15 cellular contexts compared by ENCODE assay signal in the genomic region with DNA sequence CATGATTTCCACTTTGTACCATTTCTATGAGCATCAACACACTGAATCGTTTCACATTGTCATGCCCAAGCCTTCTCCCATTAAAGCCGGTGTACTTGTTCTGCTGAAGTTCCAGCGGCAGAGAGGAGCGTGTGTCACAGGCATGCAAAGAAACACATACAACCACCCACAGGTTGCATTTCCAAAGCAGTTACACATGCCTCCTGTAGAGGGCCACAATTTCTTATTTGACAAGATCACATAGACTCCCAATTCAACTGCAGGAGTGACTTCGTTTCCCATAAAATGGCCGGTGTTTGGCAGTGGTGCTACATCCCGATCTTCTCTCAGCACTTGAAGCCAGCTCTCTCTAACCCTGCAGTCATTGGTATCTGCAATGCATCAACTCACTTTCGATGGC.
DNase-seq lines count a peak whose midpoint lies in the region; ATAC-seq and TF ChIP-seq lines count a peak whose summit lies in the region.
"Had no signal": no experiment of that assay in that cellular context is flagged by ENCODE, and none has a peak within 500 bp of the region (broad histone marks: within the 10 kb centered on the region; RNA-seq: fewer than 3 reads in every experiment).

No MANE protein-coding gene starts in this region.

- H3K9me3 ChIP-seq in mammary epithelial cell (replicated peaks; ENCODE audit: insufficient read depth, low read length) (no peaks in the 10 kb centered on the region), upper lobe of right lung (no peaks in the 10 kb centered on the region)
- H3K9me3 ChIP-seq: BE2C had no signal

- dilution Hi-C loops in mammary epithelial cell (cut with HindIII; ENCODE audit: low sequenced_read_pairs): no loop called here

- TF ChIP-seq CTCF in mammary epithelial cell (conservative IDR thresholded peaks at IDR 0.05 in 1 of 2, IDR thresholded peaks at IDR 0.05 in 1 of 2; ENCODE audit: extremely low read depth in 1 of 2, insufficient read depth in 1 of 2, low read depth in 1 of 2, low read length in 2 of 2) (peak in 1 of 2 donors; percentile 13), upper lobe of right lung (IDR thresholded peaks at IDR 0.05) (peak; percentile 21)

- no peak overlapping the region for H3K9ac ChIP-seq in mammary epithelial cell (ENCODE audit: insufficient read depth, low read length)

- H3K4me3 ChIP-seq in mammary epithelial cell (replicated peaks in 1 of 3; ENCODE audit: insufficient read depth in 1 of 3, low read depth in 2 of 3, low read length in 3 of 3) (no peak overlapping the region), upper lobe of right lung (no peak overlapping the region)

- DNase-seq in SIG-M5 treated with dmso at 0.1 percent for 504 hours (lab: John Stamatoyannopoulos, UW; ENCODE audit: unreplicated experiment) (peak; percentile 15), SIG-M5 (lab: John Stamatoyannopoulos, UW) (no peak), NCI-H524 (lab: John Stamatoyannopoulos, UW) (peak; percentile 4 to 60), mammary epithelial cell (peak; percentile 6), upper lobe of right lung (no peak), CD1c-positive myeloid dendritic cell (ENCODE audit: extremely low spot score) (no peak), NCI-H1694 (lab: John Stamatoyannopoulos, UW) (no peak), mucosa of gallbladder (ENCODE audit: low spot score) (no peak)
- DNase-seq: activated T-cell treated with anti-CD3 and anti-CD28 coated beads for 4 hours; aorta; BE2C; HFFc6; naive thymus-derived CD4-positive, alpha-beta T cell; NCI-H2029 treated with DMSO at 0.1 percent for 48 hours; T-helper 17 cell had no signal

- CTCF ChIA-PET in mammary epithelial cell (lab: Charles Lee; ENCODE audit: low non-redundant PET): no interaction called here

- 45% methylated on average over 8 of the region's 8 CpGs for WGBS in mammary epithelial cell (ENCODE audit: low coverage, missing lambda C conversion rate)

- no TSS peak for BruUV-seq in mammary epithelial cell (replicated peaks; lab: Mats Ljungman, UMichigan)

- no peaks in the 10 kb centered on the region for H3K79me2 ChIP-seq in mammary epithelial cell (ENCODE audit: insufficient read depth, low read length)

- H2AFZ ChIP-seq in mammary epithelial cell (ENCODE audit: low read depth, low read length): no peak overlapping the region

- intact Hi-C loops in mammary epithelial cell (cut with micrococcal nuclease) (no loop called here), upper lobe of right lung (cut with DNase I) (no loop called here)

- peak; percentile 70 for ATAC-seq in upper lobe of right lung
- ATAC-seq: naive thymus-derived CD4-positive, alpha-beta T cell; T-helper 17 cell had no signal

- no peaks in the 10 kb centered on the region for H3K27me3 ChIP-seq in mammary epithelial cell (ENCODE audit: insufficient read depth, low read length)
- H3K27me3 ChIP-seq in upper lobe of right lung: no peaks in the 10 kb centered on the region
- H3K27me3 ChIP-seq: BE2C had no signal

- no peak overlapping the region for H3K27ac ChIP-seq in mammary epithelial cell (ENCODE audit: insufficient read depth, low read depth, low read length)
- H3K27ac ChIP-seq in upper lobe of right lung: no peak overlapping the region

- in situ Hi-C loops in mammary epithelial cell (cut with MboI; ENCODE audit: low sequenced_read_pairs in 2 of 2): no loop called here

- no peaks in the 10 kb centered on the region for H4K20me1 ChIP-seq in mammary epithelial cell (ENCODE audit: insufficient read depth, low read length)

- H3K36me3 ChIP-seq in mammary epithelial cell (ENCODE audit: insufficient read depth, low read length) (no peaks in the 10 kb centered on the region), upper lobe of right lung (no peaks in the 10 kb centered on the region)
- H3K36me3 ChIP-seq: BE2C had no signal

- H3K4me2 ChIP-seq in mammary epithelial cell (ENCODE audit: insufficient read depth, low read depth, low read length): no peak overlapping the region

- no peaks in the 10 kb centered on the region for H3K4me1 ChIP-seq in mammary epithelial cell (ENCODE audit: insufficient read depth, low read length)
- H3K4me1 ChIP-seq in upper lobe of right lung: no peaks in the 10 kb centered on the region
- H3K4me1 ChIP-seq: BE2C had no signal

Comparison
In these comparisons a context has a peak if more than half of its experiments do, and no peak if none do; other contexts are left out.
1. DNase-seq: peak in SIG-M5 treated with dmso at 0.1 percent for 504 hours (single experiment), NCI-H524 (2 of 2) and mammary epithelial cell (single experiment); none in SIG-M5 (single experiment), upper lobe of right lung (single experiment), CD1c-positive myeloid dendritic cell (single experiment), NCI-H1694 (single experiment) and mucosa of gallbladder (single experiment).